Comparison of ENCODE assay signal across 3 cellular contexts in the genomic region with DNA sequence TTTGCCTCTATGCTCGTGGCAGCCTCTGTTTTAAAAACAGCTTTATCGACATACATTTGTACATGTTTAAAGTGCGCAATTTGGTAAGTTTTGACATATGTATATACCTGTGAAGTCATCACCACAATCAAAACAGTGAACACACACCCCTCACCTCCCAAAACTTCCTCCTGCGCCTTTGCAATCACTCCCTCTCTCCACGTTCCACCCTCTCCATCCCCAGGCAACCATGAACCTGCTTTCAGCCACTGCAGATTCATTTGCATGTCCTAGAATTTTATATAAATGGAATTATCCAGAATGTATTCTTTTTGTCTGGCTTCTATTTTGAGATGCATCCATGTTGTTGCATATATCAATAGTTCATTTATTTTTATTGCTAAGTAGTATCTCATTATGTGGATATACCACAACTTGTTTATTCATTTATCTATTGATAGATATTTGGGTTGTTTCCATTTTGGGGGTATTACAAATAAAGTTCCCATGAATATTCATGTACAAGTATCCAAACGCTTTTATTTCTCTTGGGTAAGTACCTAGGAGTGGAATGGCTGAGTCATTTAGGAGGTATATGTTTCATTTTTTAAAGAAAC.
TF ChIP-seq lines count a peak whose summit lies in the region.

No MANE protein-coding gene starts in this region.

TF ChIP-seq in SK-N-SH treated with all-trans-retinoic acid at 6 μM for 48 hours, 23 proteins besides CTCF, POLR2A, EP300 and RAD21:
- TF ChIP-seq ZFP30 (CRISPR knock-in tag; IDR thresholded peaks at IDR 0.05), result no peak
- peak; percentile 70; the same call in 1 of the 2 replicates for TF ChIP-seq ZNF8 (CRISPR knock-in tag; IDR thresholded peaks at IDR 0.05)
- no peak for TF ChIP-seq RARB (CRISPR knock-in tag; IDR thresholded peaks at IDR 0.05)

TF ChIP-seq in SK-N-SH, 30 proteins besides CTCF, POLR2A, EP300 and RAD21:
- TF ChIP-seq FOXM1 (IDR thresholded peaks at IDR 0.05; ENCODE audit: low read depth), result no peak
- no peak for TF ChIP-seq FOXJ3 (CRISPR knock-in tag; IDR thresholded peaks at IDR 0.05)
- TF ChIP-seq, protein P1, sequence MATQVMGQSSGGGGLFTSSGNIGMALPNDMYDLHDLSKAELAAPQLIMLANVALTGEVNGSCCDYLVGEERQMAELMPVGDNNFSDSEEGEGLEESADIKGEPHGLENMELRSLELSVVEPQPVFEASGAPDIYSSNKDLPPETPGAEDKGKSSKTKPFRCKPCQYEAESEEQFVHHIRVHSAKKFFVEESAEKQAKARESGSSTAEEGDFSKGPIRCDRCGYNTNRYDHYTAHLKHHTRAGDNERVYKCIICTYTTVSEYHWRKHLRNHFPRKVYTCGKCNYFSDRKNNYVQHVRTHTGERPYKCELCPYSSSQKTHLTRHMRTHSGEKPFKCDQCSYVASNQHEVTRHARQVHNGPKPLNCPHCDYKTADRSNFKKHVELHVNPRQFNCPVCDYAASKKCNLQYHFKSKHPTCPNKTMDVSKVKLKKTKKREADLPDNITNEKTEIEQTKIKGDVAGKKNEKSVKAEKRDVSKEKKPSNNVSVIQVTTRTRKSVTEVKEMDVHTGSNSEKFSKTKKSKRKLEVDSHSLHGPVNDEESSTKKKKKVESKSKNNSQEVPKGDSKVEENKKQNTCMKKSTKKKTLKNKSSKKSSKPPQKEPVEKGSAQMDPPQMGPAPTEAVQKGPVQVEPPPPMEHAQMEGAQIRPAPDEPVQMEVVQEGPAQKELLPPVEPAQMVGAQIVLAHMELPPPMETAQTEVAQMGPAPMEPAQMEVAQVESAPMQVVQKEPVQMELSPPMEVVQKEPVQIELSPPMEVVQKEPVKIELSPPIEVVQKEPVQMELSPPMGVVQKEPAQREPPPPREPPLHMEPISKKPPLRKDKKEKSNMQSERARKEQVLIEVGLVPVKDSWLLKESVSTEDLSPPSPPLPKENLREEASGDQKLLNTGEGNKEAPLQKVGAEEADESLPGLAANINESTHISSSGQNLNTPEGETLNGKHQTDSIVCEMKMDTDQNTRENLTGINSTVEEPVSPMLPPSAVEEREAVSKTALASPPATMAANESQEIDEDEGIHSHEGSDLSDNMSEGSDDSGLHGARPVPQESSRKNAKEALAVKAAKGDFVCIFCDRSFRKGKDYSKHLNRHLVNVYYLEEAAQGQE (IDR thresholded peaks at IDR 0.05; ENCODE audit: low read depth, low read length), result no peak

TF ChIP-seq in H1, 55 proteins besides CTCF, POLR2A, EP300 and RAD21:
- TF ChIP-seq CBX8 (IDR thresholded peaks at IDR 0.05; ENCODE audit: borderline replicate concordance, low read depth, low read length) (no peak), SIN3A (conservative IDR thresholded peaks at IDR 0.05 in 1 of 2, IDR thresholded peaks at IDR 0.05 in 1 of 2; ENCODE audit: low read depth in 1 of 2, low read length in 2 of 2) (no peak), CEBPB (IDR thresholded peaks at IDR 0.05; ENCODE audit: low read depth, low read length) (no peak), SAP30 (IDR thresholded peaks at IDR 0.05; ENCODE audit: insufficient read depth, insufficient replicate concordance, low read length) (no peak), POU5F1 (IDR thresholded peaks at IDR 0.05; ENCODE audit: low read depth, low read length) (no peak), MAFK (IDR thresholded peaks at IDR 0.05; ENCODE audit: low read depth, low read length) (no peak)
- TF ChIP-seq, protein P2, sequence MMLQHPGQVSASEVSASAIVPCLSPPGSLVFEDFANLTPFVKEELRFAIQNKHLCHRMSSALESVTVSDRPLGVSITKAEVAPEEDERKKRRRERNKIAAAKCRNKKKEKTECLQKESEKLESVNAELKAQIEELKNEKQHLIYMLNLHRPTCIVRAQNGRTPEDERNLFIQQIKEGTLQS (IDR thresholded peaks at IDR 0.05; ENCODE audit: insufficient read depth, low read depth, low read length), result no peak
